ENCODE assay signal across 23 cellular contexts in the genomic region with DNA sequence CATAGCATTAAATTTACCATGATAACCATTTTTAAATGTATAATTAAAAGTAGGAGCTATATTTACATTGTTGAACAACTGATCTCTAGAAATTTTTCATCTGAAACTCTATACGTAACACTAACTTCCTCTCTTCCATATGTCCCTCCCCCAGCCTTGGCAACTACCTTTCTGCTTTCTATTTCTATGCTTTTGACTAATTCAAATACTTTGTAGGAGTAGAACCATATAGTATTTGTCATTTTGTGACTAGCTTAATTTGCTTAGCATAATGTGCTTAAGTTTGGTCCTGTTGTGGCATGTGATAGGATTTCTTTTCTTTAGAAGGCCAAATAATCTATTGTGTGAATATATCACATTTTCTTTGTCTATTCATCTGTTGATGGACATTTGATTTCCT.
"Had no signal": no experiment of that assay in that cellular context is flagged by ENCODE, and none has a peak within 500 bp of the region (broad histone marks: within the 10 kb centered on the region; RNA-seq: fewer than 3 reads in every experiment).

No MANE protein-coding gene starts in this region.

- H3K27me3 ChIP-seq: foreskin keratinocyte, heart right ventricle, left lung, neural progenitor cell, sigmoid colon, uterus had no signal

- DNase-seq: activated B cell treated with CpG ODN at 0.5 μM for 24 hours; activated CD4-positive, alpha-beta T cell treated with anti-CD3 and anti-CD28 coated beads for 36 hours; activated CD8-positive, alpha-beta memory T cell treated with anti-CD3 and anti-CD28 coated beads, Interleukin-2, amount 10 ng/mL, durations not matched to agents 7 days and 5 days; activated CD8-positive, alpha-beta T cell treated with anti-CD3 and anti-CD28 coated beads, Interleukin-2, amount 10 ng/mL, durations not matched to agents 7 days and 5 days; activated T-cell treated with anti-CD3 and anti-CD28 coated beads, Interleukin-2, amount 50 U/mL, for 48 hours; anterior cingulate cortex; effector CD4-positive, alpha-beta T cell; foreskin keratinocyte; heart right ventricle; left lung; lower lobe of right lung; mesendoderm; natural killer cell; occipital lobe; psoas muscle; sigmoid colon; small intestine; stimulated activated CD4-positive, alpha-beta T cell treated with anti-CD3 and anti-CD28 coated beads, Interleukin-4, amount 100 ng/mL, for 24 hours; uterus had no signal

- H3K4me1 ChIP-seq: esophagus muscularis mucosa, foreskin keratinocyte, heart right ventricle, left lung, lower lobe of right lung, parathyroid adenoma, psoas muscle, sigmoid colon, uterus had no signal

- H3K27ac ChIP-seq: esophagus muscularis mucosa, foreskin keratinocyte, heart right ventricle, left lung, lower lobe of right lung, neural progenitor cell, parathyroid adenoma, psoas muscle, sigmoid colon, uterus had no signal

- H3K9me3 ChIP-seq: esophagus muscularis mucosa, lower lobe of right lung, sigmoid colon, uterus had no signal

- ATAC-seq: activated CD4-positive, alpha-beta T cell treated with anti-CD3 and anti-CD28 coated beads for 36 hours; activated CD8-positive, alpha-beta memory T cell treated with anti-CD3 and anti-CD28 coated beads, Interleukin-2, amount 10 ng/mL, durations not matched to agents 7 days and 5 days; activated CD8-positive, alpha-beta T cell treated with anti-CD3 and anti-CD28 coated beads, Interleukin-2, amount 10 ng/mL, durations not matched to agents 7 days and 5 days; foreskin keratinocyte; heart right ventricle; left lung; lower lobe of right lung; natural killer cell; psoas muscle; stimulated activated effector memory CD8-positive, alpha-beta T cell treated with anti-CD3 and anti-CD28 coated beads, Interleukin-12 subunit alpha, Interleukin-12 subunit beta, amount 100 ng/mL, for 72 hours had no signal

- H3K36me3 ChIP-seq: esophagus muscularis mucosa, heart right ventricle, left lung, lower lobe of right lung, neural progenitor cell, sigmoid colon, uterus had no signal

- H3K4me3 ChIP-seq: esophagus muscularis mucosa, heart right ventricle, left lung, lower lobe of right lung, neural progenitor cell, psoas muscle, sigmoid colon, uterus had no signal
